Comparison of ENCODE assay signal across 28 cellular contexts in genomic region chr13:79361299-79361698, GRCh38. TPM values are rescaled to one million over a fixed set of nuclear protein-coding genes. Genes with fewer than 3 reads are reported as not detected.
DNase-seq lines count a peak whose midpoint lies in the region; ATAC-seq and TF ChIP-seq lines count a peak whose summit lies in the region.
"Had no signal": no experiment of that assay in that cellular context is flagged by ENCODE, and none has a peak within 500 bp of the region (broad histone marks: within the 10 kb centered on the region; RNA-seq: fewer than 3 reads in every experiment).

No MANE protein-coding gene starts in this region.

- H3K27me3 Mint-ChIP-seq in MCF 10A (ENCODE audit: insufficient read depth, unreplicated experiment) = no peaks in the 10 kb centered on the region
- H3K27me3 Mint-ChIP-seq in activated T-helper 17 cell treated with anti-CD3 and anti-CD28 coated beads, Interleukin-2, amount 50 U/mL, for 72 hours = no peaks in the 10 kb centered on the region
- no peaks in the 10 kb centered on the region for H3K27me3 Mint-ChIP-seq in mesothelial cell of epicardium (ENCODE audit: low read depth)

- H3K4me3 Mint-ChIP-seq in MCF 10A (ENCODE audit: unreplicated experiment) (no peak overlapping the region), mesothelial cell of epicardium (no peak overlapping the region)
- no peak overlapping the region for H3K4me3 Mint-ChIP-seq in activated T-helper 17 cell treated with anti-CD3 and anti-CD28 coated beads, Interleukin-2, amount 50 U/mL, for 72 hours
- H3K4me3 Mint-ChIP-seq: brain, immature natural killer cell, neural crest cell had no signal

- H3K4me3 ChIP-seq in breast epithelium (no peak overlapping the region), upper lobe of right lung (no peak overlapping the region), osteoblast (ENCODE audit: insufficient read depth, low read length) (no peak overlapping the region)
- H3K4me3 ChIP-seq: colonic mucosa, esophagus muscularis mucosa, gastrocnemius medialis, hepatocyte, right lobe of liver, upper lobe of left lung had no signal

- intact Hi-C loops in MCF 10A (cut with micrococcal nuclease) (no loop called here), breast epithelium (cut with DNase I; ENCODE audit: low total_unique reads) (no loop called here), upper lobe of right lung (cut with DNase I) (no loop called here)

- peaks cover 3% of the 10 kb centered on the region for H3K79me2 ChIP-seq in osteoblast (ENCODE audit: insufficient read depth, low read length)
- H3K79me2 ChIP-seq: hepatocyte had no signal

- no peaks in the 10 kb centered on the region for H3K4me1 ChIP-seq in breast epithelium
- H3K4me1 ChIP-seq in upper lobe of right lung = no peaks in the 10 kb centered on the region
- no peaks in the 10 kb centered on the region for H3K4me1 ChIP-seq in osteoblast (ENCODE audit: insufficient read depth, low read length)
- H3K4me1 ChIP-seq: BE2C, colonic mucosa, esophagus muscularis mucosa, right lobe of liver, upper lobe of left lung had no signal

- H3K9me3 ChIP-seq in breast epithelium (no peaks in the 10 kb centered on the region), upper lobe of right lung (no peaks in the 10 kb centered on the region), osteoblast (ENCODE audit: low read depth, low read length) (no peaks in the 10 kb centered on the region)
- H3K9me3 ChIP-seq: BE2C, colonic mucosa, esophagus muscularis mucosa, gastrocnemius medialis, right lobe of liver, upper lobe of left lung had no signal

- POLR2A ChIA-PET in MCF 10A (lab: Yijun Ruan, JAX) = interaction anchor here (0.7 kb wide), 1 partner anchor 41 kb away, joined by 3 read pairs; no protein-coding TSS in a partner anchor

- BruUV-seq in MCF 10A (replicated peaks; lab: Mats Ljungman, UMichigan) = no TSS peak

- H3K9me3 Mint-ChIP-seq in MCF 10A (ENCODE audit: unreplicated experiment) (no peaks in the 10 kb centered on the region), mesothelial cell of epicardium (no peaks in the 10 kb centered on the region)
- H3K9me3 Mint-ChIP-seq in activated T-helper 17 cell treated with anti-CD3 and anti-CD28 coated beads, Interleukin-2, amount 50 U/mL, for 72 hours = no peaks in the 10 kb centered on the region
- H3K9me3 Mint-ChIP-seq: brain, immature natural killer cell, neural crest cell had no signal

- TF ChIP-seq CTCF in MCF 10A (IDR thresholded peaks at IDR 0.05; ENCODE audit: unreplicated experiment) = no peak
- TF ChIP-seq CTCF in breast epithelium (IDR thresholded peaks at IDR 0.05) = no peak
- TF ChIP-seq CTCF in mesothelial cell of epicardium (IDR thresholded peaks at IDR 0.05; ENCODE audit: unreplicated experiment) = no peak
- TF ChIP-seq CTCF in upper lobe of right lung (IDR thresholded peaks at IDR 0.05) = no peak
- no peak for TF ChIP-seq CTCF in osteoblast (IDR thresholded peaks at IDR 0.05; ENCODE audit: extremely low read depth, low read depth, low read length)

- no peaks in the 10 kb centered on the region for H4K20me1 ChIP-seq in osteoblast (ENCODE audit: insufficient read depth, low read length)

- H3K4me1 Mint-ChIP-seq in MCF 10A (ENCODE audit: insufficient read depth, unreplicated experiment) = peaks cover 8% of the 10 kb centered on the region
- peaks cover 18% of the 10 kb centered on the region for H3K4me1 Mint-ChIP-seq in activated T-helper 17 cell treated with anti-CD3 and anti-CD28 coated beads, Interleukin-2, amount 50 U/mL, for 72 hours
- H3K4me1 Mint-ChIP-seq in mesothelial cell of epicardium = peaks cover 12% of the 10 kb centered on the region
- H3K4me1 Mint-ChIP-seq: brain, neural crest cell had no signal

- H3K27me3 ChIP-seq in breast epithelium (no peaks in the 10 kb centered on the region), upper lobe of right lung (no peaks in the 10 kb centered on the region), osteoblast (ENCODE audit: insufficient read depth, low read length) (no peaks in the 10 kb centered on the region)
- H3K27me3 ChIP-seq: BE2C, colonic mucosa, esophagus muscularis mucosa, gastrocnemius medialis, hepatocyte, right lobe of liver, upper lobe of left lung had no signal

- no peak for DNase-seq in MCF 10A (ENCODE audit: unreplicated experiment)
- DNase-seq in breast epithelium (ENCODE audit: low spot score in 2 of 2) = no peak
- DNase-seq in mesothelial cell of epicardium (ENCODE audit: low spot score in 2 of 2, unreplicated experiment in 2 of 2) = no peak
- no peak for DNase-seq in upper lobe of right lung
- DNase-seq in AG20443 (ENCODE audit: low spot score) = no peak
- DNase-seq in osteoblast (ENCODE audit: insufficient read length, low spot score, missing footprints) = no peak
- DNase-seq: BE2C; colonic mucosa; DND-41; effector memory CD4-positive, alpha-beta T cell; gastrocnemius medialis; GOT3; immature natural killer cell; NCI-H1436 treated with DMSO at 0.1 percent for 48 hours; NCI-H524; NK-92 treated with Interleukin-12 subunit alpha and Interleukin-12 subunit beta, amount 100 ng/mL, for 24 hours; posterior cingulate gyrus; right lobe of liver; SIG-M5; upper lobe of left lung had no signal

- ATAC-seq in activated T-helper 17 cell treated with anti-CD3 and anti-CD28 coated beads, Interleukin-2, amount 50 U/mL, for 72 hours (replicated peaks) = no peak
- ATAC-seq in upper lobe of right lung (peak; percentile 57), HG02759 (IDR thresholded peaks at IDR 0.05; ENCODE audit: unreplicated experiment) (no peak)
- ATAC-seq: gastrocnemius medialis, left lobe of liver, right lobe of liver had no signal

- H3K36me3 Mint-ChIP-seq in MCF 10A (ENCODE audit: insufficient read depth, unreplicated experiment) (peaks cover 92% of the 10 kb centered on the region), mesothelial cell of epicardium (peaks cover 46% of the 10 kb centered on the region)
- H3K36me3 Mint-ChIP-seq in activated T-helper 17 cell treated with anti-CD3 and anti-CD28 coated beads, Interleukin-2, amount 50 U/mL, for 72 hours (ENCODE audit: low read depth) = peaks cover 100% of the 10 kb centered on the region

- H3K27ac Mint-ChIP-seq in MCF 10A (ENCODE audit: low read depth, unreplicated experiment) (peak overlapping the region; percentile 17), mesothelial cell of epicardium (peak overlapping the region; percentile 2)
- peak overlapping the region; percentile 21 for H3K27ac Mint-ChIP-seq in activated T-helper 17 cell treated with anti-CD3 and anti-CD28 coated beads, Interleukin-2, amount 50 U/mL, for 72 hours

- H3K4me2 ChIP-seq in osteoblast (ENCODE audit: insufficient read depth, low read length) = no peak overlapping the region
- H3K4me2 ChIP-seq: hepatocyte, KMS-11 had no signal

- CTCF ChIA-PET in MCF 10A (lab: Yijun Ruan, JAX) = no interaction called here

- no peak for TF ChIP-seq POLR2A in breast epithelium (IDR thresholded peaks at IDR 0.05)

- no peak overlapping the region for H3K27ac ChIP-seq in breast epithelium
- no peak overlapping the region for H3K27ac ChIP-seq in upper lobe of right lung
- H3K27ac ChIP-seq in osteoblast (ENCODE audit: low read depth, low read length) = no peak overlapping the region
- H3K27ac ChIP-seq: colonic mucosa, esophagus muscularis mucosa, gastrocnemius medialis, hepatocyte, KMS-11, right lobe of liver, upper lobe of left lung had no signal

- no peak overlapping the region for H2AFZ ChIP-seq in osteoblast (ENCODE audit: low read length)
- H2AFZ ChIP-seq: hepatocyte had no signal

- peaks cover 6% of the 10 kb centered on the region for H3K36me3 ChIP-seq in breast epithelium
- peaks cover 94% of the 10 kb centered on the region for H3K36me3 ChIP-seq in upper lobe of right lung
- H3K36me3 ChIP-seq in osteoblast (ENCODE audit: insufficient read depth, low read length) = peaks cover 46% of the 10 kb centered on the region
- H3K36me3 ChIP-seq: colonic mucosa had no signal

RNA-seq across cellular contexts. Expression of gene RBM26, which starts 44.8 kb away (rescaled TPM):
- total RNA-seq in MCF 10A (2022) (60.5 and 72.6 TPM in 2 replicates), breast epithelium (10 to 100 TPM; 31.7 to 70.1 (median 43.6) TPM), mesothelial cell of epicardium (82.0 to 87.3 TPM (median 84.9 TPM) in 3 replicates), upper lobe of right lung (42.0 TPM), osteoblast (32.7 and 35.5 TPM in 2 replicates)
- 10 to 100 TPM; 56.8 to 71.8 TPM for total RNA-seq in activated T-helper 17 cell treated with anti-CD3 and anti-CD28 coated beads, Interleukin-2, amount 50 U/mL, for 72 hours
